ENCODE assay signal across 8 cellular contexts in genomic region chr11:9460322-9461067, GRCh38. TPM values are rescaled to one million over a fixed set of nuclear protein-coding genes. Genes with fewer than 3 reads are reported as not detected.
DNase-seq lines count a peak whose midpoint lies in the region; TF ChIP-seq lines count a peak whose summit lies in the region.

Gene ZNF143 (plus strand): TSS chr11:9461012. CDS start chr11:9471309, 10,297 bp downstream.

- H3K9me3 ChIP-seq in neuron (ENCODE audit: low read length): no peaks in the 10 kb centered on the region
- H3K9me3 ChIP-seq in subcutaneous abdominal adipose tissue (ENCODE audit: control insufficient read depth in 5 of 5, low read length in 5 of 5): no peaks in the 10 kb centered on the region

- CTCF ChIA-PET in HEK293T (lab: Yijun Ruan, JAX): interaction anchor here (1.0 kb wide), 1 partner anchor 46 kb away, joined by 3 read pairs; no protein-coding TSS in a partner anchor

- POLR2A ChIA-PET in HEK293T (lab: Yijun Ruan, JAX): interaction anchor here (0.5 to 4.3 kb wide), 39 partner anchors 9 to 844 kb away, joined by 3 to 44 read pairs (median 4); partner anchors contain the start of genes ADM, IPO7, TMEM41B and WEE1

- peak; percentile 90 for DNase-seq in GF-D8 (lab: John Stamatoyannopoulos, UW)
- peak; percentile 91 for DNase-seq in HEK293T (ENCODE audit: extremely low spot score)
- DNase-seq in MV-4-11 (lab: John Stamatoyannopoulos, UW): peak; percentile 100
- DNase-seq in SK-MEL-5 (ENCODE audit: low read depth, low spot score): peak; percentile 100
- DNase-seq in activated naive CD4-positive, alpha-beta T cell treated with Interleukin-2 at 50 U/mL for 16 hours: peak; percentile 100
- peak; percentile 100 for DNase-seq in foreskin melanocyte

- H3K36me3 ChIP-seq in neuron (ENCODE audit: insufficient read depth, low read length) (no peaks in the 10 kb centered on the region), subcutaneous abdominal adipose tissue (ENCODE audit: control insufficient read depth in 5 of 5, insufficient read depth in 5 of 5, low read length in 5 of 5) (no peaks in the 10 kb centered on the region)

- in situ Hi-C loops in SK-MEL-5 (cut with HindIII; ENCODE audit: low pct_unique_long_range_greater_than_20kb, low sequenced_read_pairs): no loop called here

- no peaks in the 10 kb centered on the region for H3K27me3 ChIP-seq in neuron (ENCODE audit: insufficient read depth, low read length)
- no peaks in the 10 kb centered on the region for H3K27me3 ChIP-seq in subcutaneous abdominal adipose tissue (ENCODE audit: control insufficient read depth in 5 of 5, insufficient read depth in 4 of 5, low read length in 5 of 5)

- H3K9ac ChIP-seq in subcutaneous abdominal adipose tissue (ENCODE audit: low read length in 5 of 5): peak within 1 kb of the TSS; percentile 98 to 100 (median 100)

- H2AFZ ChIP-seq in neuron (ENCODE audit: low read depth, low read length): peak within 1 kb of the TSS; percentile 81

- H3K27ac ChIP-seq in subcutaneous abdominal adipose tissue (ENCODE audit: low read depth, low read length): peak within 1 kb of the TSS; percentile 100

- H3K4me3 ChIP-seq in neuron (ENCODE audit: low read length) (peak within 1 kb of the TSS; percentile 94), subcutaneous abdominal adipose tissue (ENCODE audit: low read depth in 1 of 5, low read length in 5 of 5) (peak within 1 kb of the TSS; percentile 85 to 100 (median 97))

- H3K4me1 ChIP-seq in neuron (ENCODE audit: insufficient read depth, low read length) (peaks cover 15% of the 10 kb centered on the region), subcutaneous abdominal adipose tissue (ENCODE audit: control insufficient read depth in 5 of 5, insufficient read depth in 5 of 5, low read length in 5 of 5) (peaks cover 0 to 24% (median 20%) of the 10 kb centered on the region in 5 donors)

TF ChIP-seq in HEK293T, 16 proteins besides CTCF, POLR2A, EP300 and RAD21:
- TF ChIP-seq SP1 (IDR thresholded peaks at IDR 0.05) (peak; percentile 90), PKNOX1 (IDR thresholded peaks at IDR 0.05) (peak; percentile 99), NFRKB (IDR thresholded peaks at IDR 0.05) (peak; percentile 99), ZNF384 (IDR thresholded peaks at IDR 0.05) (no peak), ELF4 (IDR thresholded peaks at IDR 0.05) (peak; percentile 26), TARDBP (IDR thresholded peaks at IDR 0.05) (no peak; the same call in 1 of the 2 replicates)
TF ChIP-seq in HEK293T: peak in this region for 4.

RNA-seq across cellular contexts. Expression of gene ZNF143, which starts in this region (rescaled TPM):
- 18.9 and 24.2 TPM in 2 replicates for total RNA-seq in SK-MEL-5 (2014; rRNA removed; shearing (Covaris generic))
- polyA plus RNA-seq in SK-MEL-5 (2015; cell fraction: cytosol; rRNA removed): 11.0 and 15.2 TPM in 2 replicates
- 7.9 and 17.4 TPM in 2 replicates for polyA plus RNA-seq in SK-MEL-5 (2015; cell fraction: nucleus; rRNA removed)

Comparison
In these comparisons a context has a peak if more than half of its experiments do, and no peak if none do; other contexts are left out.
1. Peak in every context shown above with its lines: DNase-seq, H3K4me3 ChIP-seq and H3K27ac ChIP-seq.